Comparison of ENCODE assay signal across 1 cellular context in the genomic region with DNA sequence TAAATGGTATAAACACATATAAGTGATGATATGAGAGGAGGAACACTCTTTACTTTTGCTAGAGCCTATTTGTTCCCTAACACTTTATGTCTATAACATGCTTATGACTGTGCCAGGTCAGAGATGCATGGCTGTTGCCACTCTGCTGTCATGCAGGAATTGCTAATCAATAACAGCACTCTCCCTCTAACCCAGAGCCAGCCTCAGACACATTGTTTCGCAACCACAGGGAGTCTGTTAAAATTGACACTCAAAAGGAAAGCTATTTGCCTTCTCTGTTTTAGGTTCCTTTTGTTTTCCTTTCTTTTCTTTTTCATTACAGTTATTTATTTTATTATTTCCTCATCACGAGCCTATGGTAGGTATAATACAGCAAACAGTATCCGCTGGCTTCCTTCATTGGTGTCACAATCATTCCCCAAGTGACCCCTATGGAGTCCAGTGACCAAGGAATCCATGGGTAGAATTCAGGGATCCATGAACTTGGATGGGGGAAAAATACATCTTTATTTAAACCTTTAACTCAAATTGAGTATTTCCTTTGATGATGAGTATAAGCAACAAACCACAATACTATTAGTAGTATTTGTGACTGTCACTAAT.
TF ChIP-seq lines count a peak whose summit lies in the region.

No MANE protein-coding gene starts in this region.

TF ChIP-seq in HepG2, 621 proteins besides CTCF, POLR2A, EP300 and RAD21 (continued from another document and continues in another):
- no peak for TF ChIP-seq PHF5A (CRISPR knock-in tag; IDR thresholded peaks at IDR 0.05; ENCODE audit: low read depth, unreplicated experiment)
- TF ChIP-seq, protein P1, sequence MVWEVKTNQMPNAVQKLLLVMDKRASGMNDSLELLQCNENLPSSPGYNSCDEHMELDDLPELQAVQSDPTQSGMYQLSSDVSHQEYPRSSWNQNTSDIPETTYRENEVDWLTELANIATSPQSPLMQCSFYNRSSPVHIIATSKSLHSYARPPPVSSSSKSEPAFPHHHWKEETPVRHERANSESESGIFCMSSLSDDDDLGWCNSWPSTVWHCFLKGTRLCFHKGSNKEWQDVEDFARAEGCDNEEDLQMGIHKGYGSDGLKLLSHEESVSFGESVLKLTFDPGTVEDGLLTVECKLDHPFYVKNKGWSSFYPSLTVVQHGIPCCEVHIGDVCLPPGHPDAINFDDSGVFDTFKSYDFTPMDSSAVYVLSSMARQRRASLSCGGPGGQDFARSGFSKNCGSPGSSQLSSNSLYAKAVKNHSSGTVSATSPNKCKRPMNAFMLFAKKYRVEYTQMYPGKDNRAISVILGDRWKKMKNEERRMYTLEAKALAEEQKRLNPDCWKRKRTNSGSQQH (CRISPR knock-in tag; IDR thresholded peaks at IDR 0.05; ENCODE audit: low read depth), result no peak
- TF ChIP-seq, protein P2, sequence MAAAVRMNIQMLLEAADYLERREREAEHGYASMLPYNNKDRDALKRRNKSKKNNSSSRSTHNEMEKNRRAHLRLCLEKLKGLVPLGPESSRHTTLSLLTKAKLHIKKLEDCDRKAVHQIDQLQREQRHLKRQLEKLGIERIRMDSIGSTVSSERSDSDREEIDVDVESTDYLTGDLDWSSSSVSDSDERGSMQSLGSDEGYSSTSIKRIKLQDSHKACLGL (CRISPR knock-in tag; IDR thresholded peaks at IDR 0.05), result no peak
- TF ChIP-seq ZNF777 (CRISPR knock-in tag; IDR thresholded peaks at IDR 0.05), result no peak
- no peak for TF ChIP-seq HNRNPLL (IDR thresholded peaks at IDR 0.05; ENCODE audit: low read depth, low read length, poor library complexity, severe bottlenecking)
- TF ChIP-seq, protein P3, sequence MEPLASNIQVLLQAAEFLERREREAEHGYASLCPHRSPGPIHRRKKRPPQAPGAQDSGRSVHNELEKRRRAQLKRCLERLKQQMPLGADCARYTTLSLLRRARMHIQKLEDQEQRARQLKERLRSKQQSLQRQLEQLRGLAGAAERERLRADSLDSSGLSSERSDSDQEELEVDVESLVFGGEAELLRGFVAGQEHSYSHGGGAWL (CRISPR knock-in tag; IDR thresholded peaks at IDR 0.05), result no peak
- no peak for TF ChIP-seq AGO2 (optimal IDR thresholded peaks at IDR 0.05; ENCODE audit: low read depth, low read length)
- no peak for TF ChIP-seq ZNF446 (CRISPR knock-in tag; IDR thresholded peaks at IDR 0.05)
- TF ChIP-seq ZSCAN29 (CRISPR knock-in tag; conservative IDR thresholded peaks at IDR 0.05), result no peak
- no peak for TF ChIP-seq FOXM1 (CRISPR knock-in tag; IDR thresholded peaks at IDR 0.05)
- no peak for TF ChIP-seq ZNF589 (CRISPR knock-in tag; conservative IDR thresholded peaks at IDR 0.05)
- no peak for TF ChIP-seq NCOA5 (CRISPR knock-in tag; IDR thresholded peaks at IDR 0.05)
- TF ChIP-seq PHF20 (CRISPR knock-in tag; IDR thresholded peaks at IDR 0.05), result no peak
- no peak for TF ChIP-seq KDM5B (CRISPR knock-in tag; IDR thresholded peaks at IDR 0.05; ENCODE audit: borderline replicate concordance)
- TF ChIP-seq, protein P4, sequence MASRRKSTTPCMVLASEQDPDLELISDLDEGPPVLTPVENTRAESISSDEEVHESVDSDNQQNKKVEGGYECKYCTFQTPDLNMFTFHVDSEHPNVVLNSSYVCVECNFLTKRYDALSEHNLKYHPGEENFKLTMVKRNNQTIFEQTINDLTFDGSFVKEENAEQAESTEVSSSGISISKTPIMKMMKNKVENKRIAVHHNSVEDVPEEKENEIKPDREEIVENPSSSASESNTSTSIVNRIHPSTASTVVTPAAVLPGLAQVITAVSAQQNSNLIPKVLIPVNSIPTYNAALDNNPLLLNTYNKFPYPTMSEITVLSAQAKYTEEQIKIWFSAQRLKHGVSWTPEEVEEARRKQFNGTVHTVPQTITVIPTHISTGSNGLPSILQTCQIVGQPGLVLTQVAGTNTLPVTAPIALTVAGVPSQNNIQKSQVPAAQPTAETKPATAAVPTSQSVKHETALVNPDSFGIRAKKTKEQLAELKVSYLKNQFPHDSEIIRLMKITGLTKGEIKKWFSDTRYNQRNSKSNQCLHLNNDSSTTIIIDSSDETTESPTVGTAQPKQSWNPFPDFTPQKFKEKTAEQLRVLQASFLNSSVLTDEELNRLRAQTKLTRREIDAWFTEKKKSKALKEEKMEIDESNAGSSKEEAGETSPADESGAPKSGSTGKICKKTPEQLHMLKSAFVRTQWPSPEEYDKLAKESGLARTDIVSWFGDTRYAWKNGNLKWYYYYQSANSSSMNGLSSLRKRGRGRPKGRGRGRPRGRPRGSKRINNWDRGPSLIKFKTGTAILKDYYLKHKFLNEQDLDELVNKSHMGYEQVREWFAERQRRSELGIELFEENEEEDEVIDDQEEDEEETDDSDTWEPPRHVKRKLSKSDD (CRISPR knock-in tag; IDR thresholded peaks at IDR 0.05; ENCODE audit: low read depth), result no peak
- TF ChIP-seq, protein P5, sequence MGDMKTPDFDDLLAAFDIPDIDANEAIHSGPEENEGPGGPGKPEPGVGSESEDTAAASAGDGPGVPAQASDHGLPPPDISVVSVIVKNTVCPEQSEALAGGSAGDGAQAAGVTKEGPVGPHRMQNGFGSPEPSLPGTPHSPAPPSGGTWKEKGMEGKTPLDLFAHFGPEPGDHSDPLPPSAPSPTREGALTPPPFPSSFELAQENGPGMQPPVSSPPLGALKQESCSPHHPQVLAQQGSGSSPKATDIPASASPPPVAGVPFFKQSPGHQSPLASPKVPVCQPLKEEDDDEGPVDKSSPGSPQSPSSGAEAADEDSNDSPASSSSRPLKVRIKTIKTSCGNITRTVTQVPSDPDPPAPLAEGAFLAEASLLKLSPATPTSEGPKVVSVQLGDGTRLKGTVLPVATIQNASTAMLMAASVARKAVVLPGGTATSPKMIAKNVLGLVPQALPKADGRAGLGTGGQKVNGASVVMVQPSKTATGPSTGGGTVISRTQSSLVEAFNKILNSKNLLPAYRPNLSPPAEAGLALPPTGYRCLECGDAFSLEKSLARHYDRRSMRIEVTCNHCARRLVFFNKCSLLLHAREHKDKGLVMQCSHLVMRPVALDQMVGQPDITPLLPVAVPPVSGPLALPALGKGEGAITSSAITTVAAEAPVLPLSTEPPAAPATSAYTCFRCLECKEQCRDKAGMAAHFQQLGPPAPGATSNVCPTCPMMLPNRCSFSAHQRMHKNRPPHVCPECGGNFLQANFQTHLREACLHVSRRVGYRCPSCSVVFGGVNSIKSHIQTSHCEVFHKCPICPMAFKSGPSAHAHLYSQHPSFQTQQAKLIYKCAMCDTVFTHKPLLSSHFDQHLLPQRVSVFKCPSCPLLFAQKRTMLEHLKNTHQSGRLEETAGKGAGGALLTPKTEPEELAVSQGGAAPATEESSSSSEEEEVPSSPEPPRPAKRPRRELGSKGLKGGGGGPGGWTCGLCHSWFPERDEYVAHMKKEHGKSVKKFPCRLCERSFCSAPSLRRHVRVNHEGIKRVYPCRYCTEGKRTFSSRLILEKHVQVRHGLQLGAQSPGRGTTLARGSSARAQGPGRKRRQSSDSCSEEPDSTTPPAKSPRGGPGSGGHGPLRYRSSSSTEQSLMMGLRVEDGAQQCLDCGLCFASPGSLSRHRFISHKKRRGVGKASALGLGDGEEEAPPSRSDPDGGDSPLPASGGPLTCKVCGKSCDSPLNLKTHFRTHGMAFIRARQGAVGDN (CRISPR knock-in tag; IDR thresholded peaks at IDR 0.05), result no peak
- no peak for TF ChIP-seq KLF16 (CRISPR knock-in tag; IDR thresholded peaks at IDR 0.05)
- no peak for TF ChIP-seq ZC3H4 (CRISPR knock-in tag; IDR thresholded peaks at IDR 0.05; ENCODE audit: borderline replicate concordance)
- no peak for TF ChIP-seq ZFP90 (CRISPR knock-in tag; IDR thresholded peaks at IDR 0.05; ENCODE audit: borderline replicate concordance)
- TF ChIP-seq ZBTB38 (CRISPR knock-in tag; IDR thresholded peaks at IDR 0.05), result no peak
- no peak for TF ChIP-seq THYN1 (CRISPR knock-in tag; IDR thresholded peaks at IDR 0.05; ENCODE audit: borderline replicate concordance, low read depth)
- TF ChIP-seq NFE2L1 (CRISPR knock-in tag; IDR thresholded peaks at IDR 0.05; ENCODE audit: borderline replicate concordance), result no peak
- TF ChIP-seq, protein P6, sequence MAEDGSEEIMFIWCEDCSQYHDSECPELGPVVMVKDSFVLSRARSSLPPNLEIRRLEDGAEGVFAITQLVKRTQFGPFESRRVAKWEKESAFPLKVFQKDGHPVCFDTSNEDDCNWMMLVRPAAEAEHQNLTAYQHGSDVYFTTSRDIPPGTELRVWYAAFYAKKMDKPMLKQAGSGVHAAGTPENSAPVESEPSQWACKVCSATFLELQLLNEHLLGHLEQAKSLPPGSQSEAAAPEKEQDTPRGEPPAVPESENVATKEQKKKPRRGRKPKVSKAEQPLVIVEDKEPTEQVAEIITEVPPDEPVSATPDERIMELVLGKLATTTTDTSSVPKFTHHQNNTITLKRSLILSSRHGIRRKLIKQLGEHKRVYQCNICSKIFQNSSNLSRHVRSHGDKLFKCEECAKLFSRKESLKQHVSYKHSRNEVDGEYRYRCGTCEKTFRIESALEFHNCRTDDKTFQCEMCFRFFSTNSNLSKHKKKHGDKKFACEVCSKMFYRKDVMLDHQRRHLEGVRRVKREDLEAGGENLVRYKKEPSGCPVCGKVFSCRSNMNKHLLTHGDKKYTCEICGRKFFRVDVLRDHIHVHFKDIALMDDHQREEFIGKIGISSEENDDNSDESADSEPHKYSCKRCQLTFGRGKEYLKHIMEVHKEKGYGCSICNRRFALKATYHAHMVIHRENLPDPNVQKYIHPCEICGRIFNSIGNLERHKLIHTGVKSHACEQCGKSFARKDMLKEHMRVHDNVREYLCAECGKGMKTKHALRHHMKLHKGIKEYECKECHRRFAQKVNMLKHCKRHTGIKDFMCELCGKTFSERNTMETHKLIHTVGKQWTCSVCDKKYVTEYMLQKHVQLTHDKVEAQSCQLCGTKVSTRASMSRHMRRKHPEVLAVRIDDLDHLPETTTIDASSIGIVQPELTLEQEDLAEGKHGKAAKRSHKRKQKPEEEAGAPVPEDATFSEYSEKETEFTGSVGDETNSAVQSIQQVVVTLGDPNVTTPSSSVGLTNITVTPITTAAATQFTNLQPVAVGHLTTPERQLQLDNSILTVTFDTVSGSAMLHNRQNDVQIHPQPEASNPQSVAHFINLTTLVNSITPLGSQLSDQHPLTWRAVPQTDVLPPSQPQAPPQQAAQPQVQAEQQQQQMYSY (CRISPR knock-in tag; IDR thresholded peaks at IDR 0.05), result no peak
- no peak for TF ChIP-seq ZNF326 (CRISPR knock-in tag; IDR thresholded peaks at IDR 0.05; ENCODE audit: borderline replicate concordance)
- TF ChIP-seq RBFOX2 (IDR thresholded peaks at IDR 0.05; ENCODE audit: low read depth, low read length), result no peak
- TF ChIP-seq, protein P7, sequence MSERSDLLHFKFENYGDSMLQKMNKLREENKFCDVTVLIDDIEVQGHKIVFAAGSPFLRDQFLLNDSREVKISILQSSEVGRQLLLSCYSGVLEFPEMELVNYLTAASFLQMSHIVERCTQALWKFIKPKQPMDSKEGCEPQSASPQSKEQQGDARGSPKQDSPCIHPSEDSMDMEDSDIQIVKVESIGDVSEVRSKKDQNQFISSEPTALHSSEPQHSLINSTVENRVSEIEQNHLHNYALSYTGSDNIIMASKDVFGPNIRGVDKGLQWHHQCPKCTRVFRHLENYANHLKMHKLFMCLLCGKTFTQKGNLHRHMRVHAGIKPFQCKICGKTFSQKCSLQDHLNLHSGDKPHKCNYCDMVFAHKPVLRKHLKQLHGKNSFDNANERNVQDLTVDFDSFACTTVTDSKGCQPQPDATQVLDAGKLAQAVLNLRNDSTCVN (CRISPR knock-in tag; IDR thresholded peaks at IDR 0.05; ENCODE audit: borderline replicate concordance), result no peak
- TF ChIP-seq SRSF9 (IDR thresholded peaks at IDR 0.05; ENCODE audit: borderline replicate concordance, insufficient read depth, low read depth, low read length, poor library complexity, severe bottlenecking), result no peak
- TF ChIP-seq CHD4 (IDR thresholded peaks at IDR 0.05; ENCODE audit: borderline replicate concordance, low read length), result no peak
- TF ChIP-seq, protein P8, sequence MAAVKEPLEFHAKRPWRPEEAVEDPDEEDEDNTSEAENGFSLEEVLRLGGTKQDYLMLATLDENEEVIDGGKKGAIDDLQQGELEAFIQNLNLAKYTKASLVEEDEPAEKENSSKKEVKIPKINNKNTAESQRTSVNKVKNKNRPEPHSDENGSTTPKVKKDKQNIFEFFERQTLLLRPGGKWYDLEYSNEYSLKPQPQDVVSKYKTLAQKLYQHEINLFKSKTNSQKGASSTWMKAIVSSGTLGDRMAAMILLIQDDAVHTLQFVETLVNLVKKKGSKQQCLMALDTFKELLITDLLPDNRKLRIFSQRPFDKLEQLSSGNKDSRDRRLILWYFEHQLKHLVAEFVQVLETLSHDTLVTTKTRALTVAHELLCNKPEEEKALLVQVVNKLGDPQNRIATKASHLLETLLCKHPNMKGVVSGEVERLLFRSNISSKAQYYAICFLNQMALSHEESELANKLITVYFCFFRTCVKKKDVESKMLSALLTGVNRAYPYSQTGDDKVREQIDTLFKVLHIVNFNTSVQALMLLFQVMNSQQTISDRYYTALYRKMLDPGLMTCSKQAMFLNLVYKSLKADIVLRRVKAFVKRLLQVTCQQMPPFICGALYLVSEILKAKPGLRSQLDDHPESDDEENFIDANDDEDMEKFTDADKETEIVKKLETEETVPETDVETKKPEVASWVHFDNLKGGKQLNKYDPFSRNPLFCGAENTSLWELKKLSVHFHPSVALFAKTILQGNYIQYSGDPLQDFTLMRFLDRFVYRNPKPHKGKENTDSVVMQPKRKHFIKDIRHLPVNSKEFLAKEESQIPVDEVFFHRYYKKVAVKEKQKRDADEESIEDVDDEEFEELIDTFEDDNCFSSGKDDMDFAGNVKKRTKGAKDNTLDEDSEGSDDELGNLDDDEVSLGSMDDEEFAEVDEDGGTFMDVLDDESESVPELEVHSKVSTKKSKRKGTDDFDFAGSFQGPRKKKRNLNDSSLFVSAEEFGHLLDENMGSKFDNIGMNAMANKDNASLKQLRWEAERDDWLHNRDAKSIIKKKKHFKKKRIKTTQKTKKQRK (IDR thresholded peaks at IDR 0.05; ENCODE audit: low read length), result no peak
- no peak for TF ChIP-seq TBL1XR1 (IDR thresholded peaks at IDR 0.05; ENCODE audit: borderline replicate concordance, low read length, partially characterized antibody)
- no peak for TF ChIP-seq ZNF672 (CRISPR knock-in tag; IDR thresholded peaks at IDR 0.05)
- TF ChIP-seq, protein P9, sequence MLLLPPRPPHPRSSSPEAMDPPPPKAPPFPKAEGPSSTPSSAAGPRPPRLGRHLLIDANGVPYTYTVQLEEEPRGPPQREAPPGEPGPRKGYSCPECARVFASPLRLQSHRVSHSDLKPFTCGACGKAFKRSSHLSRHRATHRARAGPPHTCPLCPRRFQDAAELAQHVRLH (CRISPR knock-in tag; IDR thresholded peaks at IDR 0.05; ENCODE audit: borderline replicate concordance, low read depth), result no peak
- TF ChIP-seq, protein P10, sequence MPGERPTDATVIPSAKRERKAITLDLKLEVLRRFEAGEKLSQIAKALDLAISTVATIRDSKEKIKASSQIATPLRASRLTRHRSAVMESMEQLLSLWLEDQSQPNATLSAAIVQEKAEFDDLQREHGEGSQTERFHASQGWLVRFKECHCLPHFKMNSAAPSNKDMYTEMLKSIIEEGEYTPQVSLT (CRISPR knock-in tag; IDR thresholded peaks at IDR 0.05; ENCODE audit: borderline replicate concordance, low read depth), result no peak
- no peak for TF ChIP-seq ESRRA (CRISPR knock-in tag; IDR thresholded peaks at IDR 0.05; ENCODE audit: low read depth)
- TF ChIP-seq, protein P11, sequence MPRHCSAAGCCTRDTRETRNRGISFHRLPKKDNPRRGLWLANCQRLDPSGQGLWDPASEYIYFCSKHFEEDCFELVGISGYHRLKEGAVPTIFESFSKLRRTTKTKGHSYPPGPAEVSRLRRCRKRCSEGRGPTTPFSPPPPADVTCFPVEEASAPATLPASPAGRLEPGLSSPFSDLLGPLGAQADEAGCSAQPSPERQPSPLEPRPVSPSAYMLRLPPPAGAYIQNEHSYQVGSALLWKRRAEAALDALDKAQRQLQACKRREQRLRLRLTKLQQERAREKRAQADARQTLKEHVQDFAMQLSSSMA (CRISPR knock-in tag; IDR thresholded peaks at IDR 0.05), result no peak
- TF ChIP-seq ZNF317 (CRISPR knock-in tag; IDR thresholded peaks at IDR 0.05), result peak; percentile 94
